32 cellular contexts compared by ENCODE assay signal in the genomic region with DNA sequence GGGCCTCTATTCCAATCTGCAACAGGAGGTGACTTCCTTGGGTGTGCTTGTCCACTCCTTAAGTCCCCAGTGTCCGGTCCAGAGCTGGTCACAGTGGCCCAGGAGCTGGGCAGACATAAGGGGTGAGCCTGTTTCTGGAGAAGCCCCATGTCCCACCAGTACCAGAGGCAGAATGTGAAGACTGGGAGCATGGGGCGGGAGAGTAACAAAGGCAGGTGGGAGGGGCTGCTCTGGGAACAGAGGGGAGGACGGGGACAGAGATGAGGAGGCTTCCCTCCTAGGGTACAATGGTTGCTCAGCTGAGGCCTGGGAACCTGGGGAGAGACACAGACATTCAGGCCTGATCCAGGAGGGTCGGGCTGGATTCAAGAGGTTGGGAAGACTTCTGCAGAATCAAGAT.
DNase-seq lines count a peak whose midpoint lies in the region; ATAC-seq, FAIRE-seq and TF ChIP-seq lines count a peak whose summit lies in the region.
"Had no signal": no experiment of that assay in that cellular context is flagged by ENCODE, and none has a peak within 500 bp of the region (broad histone marks: within the 10 kb centered on the region; RNA-seq: fewer than 3 reads in every experiment).

No MANE protein-coding gene starts in this region.

- no peak overlapping the region for H3K4me3 ChIP-seq in H1 (ENCODE audit: extremely low read depth in 1 of 4, insufficient read depth in 2 of 4, low read depth in 3 of 4, low read length in 4 of 4)
- H3K4me3 ChIP-seq: GM12878, sigmoid colon, upper lobe of right lung had no signal

- H4K20me1 ChIP-seq in H1 (replicated peaks in 1 of 2; ENCODE audit: control insufficient read depth in 1 of 2, insufficient read depth in 2 of 2, low read length in 2 of 2) = no peaks in the 10 kb centered on the region

- no peak overlapping the region; the same call in 1 of the 2 replicates for H2BK12ac ChIP-seq in H1 (ENCODE audit: low read depth, low read length)

- no peak overlapping the region for H3K23ac ChIP-seq in H1 (ENCODE audit: insufficient read length)

- H2AFZ ChIP-seq in H1 (ENCODE audit: low read length) = 0 out of 2 replicates have a peak overlapping the region, but pooled peaks have one; percentile 72

- H4K8ac ChIP-seq in H1 (ENCODE audit: extremely low read depth, insufficient read depth, low read length) = no peak overlapping the region

- no peak for TF ChIP-seq POLR2A in H1 (IDR thresholded peaks at IDR 0.05; ENCODE audit: control extremely low read depth in 1 of 2, low read depth in 2 of 2, low read length in 2 of 2)

- H3K79me1 ChIP-seq in H1 (ENCODE audit: low read depth, low read length) = no peaks in the 10 kb centered on the region

- H3K23me2 ChIP-seq in H1 (ENCODE audit: low read depth, low read length) = no peaks in the 10 kb centered on the region

- no peaks in the 10 kb centered on the region for H3K9me3 Mint-ChIP-seq in activated naive CD4-positive, alpha-beta T cell treated with anti-CD3 and anti-CD28 coated beads, Interleukin-2, amount 50 U/mL, for 72 hours
- H3K9me3 Mint-ChIP-seq in activated naive CD4-positive, alpha-beta T cell treated with anti-CD3 and anti-CD28 coated beads, Interleukin-2, amount 10 ng/mL, durations not matched to agents 7 days and 5 days = no peaks in the 10 kb centered on the region
- H3K9me3 Mint-ChIP-seq in activated CD8-positive, alpha-beta T cell treated with anti-CD3 and anti-CD28 coated beads for 36 hours = no peaks in the 10 kb centered on the region
- no peaks in the 10 kb centered on the region for H3K9me3 Mint-ChIP-seq in stimulated activated effector memory CD8-positive, alpha-beta T cell treated with anti-CD3 and anti-CD28 coated beads, Interleukin-12 subunit alpha, Interleukin-12 subunit beta, amount 100 ng/mL, for 72 hours
- H3K9me3 Mint-ChIP-seq: CD8-positive, alpha-beta memory T cell; naive B cell had no signal

- DNase-seq in activated naive CD4-positive, alpha-beta T cell treated with anti-CD3 and anti-CD28 coated beads, Interleukin-2, amount 50 U/mL, for 72 hours (ENCODE audit: low spot score in 2 of 2) = no peak
- DNase-seq in activated naive CD4-positive, alpha-beta T cell treated with anti-CD3 and anti-CD28 coated beads, Interleukin-2, amount 10 ng/mL, durations not matched to agents 7 days and 5 days = no peak
- no peak for DNase-seq in activated CD8-positive, alpha-beta T cell treated with anti-CD3 and anti-CD28 coated beads for 36 hours
- DNase-seq in H1 (ENCODE audit: low read depth in 1 of 2, low spot score in 2 of 2) = no peak
- DNase-seq in stimulated activated effector memory CD8-positive, alpha-beta T cell treated with anti-CD3 and anti-CD28 coated beads, Interleukin-12 subunit alpha, Interleukin-12 subunit beta, amount 100 ng/mL, for 72 hours (ENCODE audit: low spot score in 2 of 2) = no peak
- no peak for DNase-seq in DMS114 treated with DMSO at 0.1 percent for 48 hours (lab: John Stamatoyannopoulos, UW; ENCODE audit: unreplicated experiment)
- no peak for DNase-seq in T-helper 1 cell
- DNase-seq in OCI-M1 (lab: John Stamatoyannopoulos, UW) = no peak
- DNase-seq: activated CD8-positive, alpha-beta memory T cell treated with anti-CD3 and anti-CD28 coated beads, Interleukin-2, amount 50 U/mL, for 4 hours; activated effector memory CD4-positive, alpha-beta T cell treated with anti-CD3 and anti-CD28 coated beads, Interleukin-2, amount 50 U/mL, for 16 hours; amygdala; BE2C; brain microvascular endothelial cell; CD8-positive, alpha-beta memory T cell; cerebellar nuclear complex; DMS 273 treated with DMSO at 0.1 percent for 48 hours; EL; foreskin melanocyte; kidney glomerular epithelial cell; midbrain; naive B cell; NCI-H1417 treated with DMSO at 0.1 percent for 48 hours; NCI-H2081; NCI-H226; NCI-H69; SHP77 treated with DMSO at 0.1 percent for 48 hours; sigmoid colon; T1000; upper lobe of right lung had no signal

- TF ChIP-seq EP300 in H1 (IDR thresholded peaks at IDR 0.05; ENCODE audit: borderline replicate concordance in 1 of 2, low read depth in 2 of 2, low read length in 2 of 2) = no peak

- no peak overlapping the region for H3K18ac ChIP-seq in H1 (ENCODE audit: extremely low read depth, low read length)

- no peak overlapping the region for H3K4me3 Mint-ChIP-seq in activated naive CD4-positive, alpha-beta T cell treated with anti-CD3 and anti-CD28 coated beads, Interleukin-2, amount 10 ng/mL, durations not matched to agents 7 days and 5 days
- no peak overlapping the region for H3K4me3 Mint-ChIP-seq in activated CD8-positive, alpha-beta T cell treated with anti-CD3 and anti-CD28 coated beads for 36 hours
- H3K4me3 Mint-ChIP-seq in stimulated activated effector memory CD8-positive, alpha-beta T cell treated with anti-CD3 and anti-CD28 coated beads, Interleukin-12 subunit alpha, Interleukin-12 subunit beta, amount 100 ng/mL, for 72 hours = no peak overlapping the region
- H3K4me3 Mint-ChIP-seq: CD8-positive, alpha-beta memory T cell had no signal

- no peaks in the 10 kb centered on the region for H3K9me3 ChIP-seq in H1 (ENCODE audit: insufficient read depth in 2 of 2, low read depth in 1 of 2, low read length in 1 of 2)
- H3K9me3 ChIP-seq: BE2C, sigmoid colon, upper lobe of right lung had no signal

- no peak overlapping the region for H2BK120ac ChIP-seq in H1 (replicated peaks; ENCODE audit: low read depth, low read length)

- H4K5ac ChIP-seq in H1 (ENCODE audit: insufficient read length, low read depth, low read length) = no peak overlapping the region

- no peak for TF ChIP-seq RAD21 in H1 (IDR thresholded peaks at IDR 0.05 in 1 of 2, conservative IDR thresholded peaks at IDR 0.05 in 1 of 2; ENCODE audit: low read depth in 2 of 2, low read length in 2 of 2)

- no peak overlapping the region for H3K9ac ChIP-seq in H1 (replicated peaks in 1 of 4; ENCODE audit: extremely low read depth in 1 of 4, low read depth in 3 of 4, low read length in 3 of 4)

- no peak overlapping the region for H3K4ac ChIP-seq in H1 (replicated peaks; ENCODE audit: insufficient read length, low read depth, low read length)

- no peak overlapping the region for H4K91ac ChIP-seq in H1 (replicated peaks; ENCODE audit: insufficient read length, low read length)

- H2AK5ac ChIP-seq in H1 (ENCODE audit: low read depth, low read length) = no peak overlapping the region

- CTCF ChIA-PET in activated naive CD4-positive, alpha-beta T cell treated with anti-CD3 and anti-CD28 coated beads, Interleukin-2, amount 10 ng/mL, durations not matched to agents 7 days and 5 days (lab: Charles Lee) = no interaction called here
- CTCF ChIA-PET in activated CD8-positive, alpha-beta T cell treated with anti-CD3 and anti-CD28 coated beads for 36 hours (lab: Charles Lee) = interaction anchor here (1.8 to 2.0 kb wide), 2 partner anchors 10 to 15 kb away, joined by 3 to 11 read pairs; no protein-coding TSS in a partner anchor
- CTCF ChIA-PET in H1 (lab: Charles Lee; ENCODE audit: partially characterized antibody) = no interaction called here

- no peak for ATAC-seq in activated naive CD4-positive, alpha-beta T cell treated with anti-CD3 and anti-CD28 coated beads, Interleukin-2, amount 50 U/mL, for 72 hours
- peak; percentile 8 for ATAC-seq in activated CD8-positive, alpha-beta T cell treated with anti-CD3 and anti-CD28 coated beads for 36 hours
- no peak for ATAC-seq in stimulated activated effector memory CD8-positive, alpha-beta T cell treated with anti-CD3 and anti-CD28 coated beads, Interleukin-12 subunit alpha, Interleukin-12 subunit beta, amount 100 ng/mL, for 72 hours
- ATAC-seq: upper lobe of right lung had no signal

- peaks cover 0 to 8% (median 2%) of the 10 kb centered on the region in 4 experiments; a peak in 5 of 7 replicates for H3K4me1 ChIP-seq in H1 (replicated peaks in 1 of 4; ENCODE audit: control insufficient read depth in 3 of 4, insufficient read depth in 4 of 4, low read length in 3 of 4)
- H3K4me1 ChIP-seq: BE2C, sigmoid colon, upper lobe of right lung had no signal

- no peak overlapping the region for H3K56ac ChIP-seq in H1 (replicated peaks; ENCODE audit: insufficient read length, low read depth, low read length)

- H3K4me2 ChIP-seq in H1 (ENCODE audit: insufficient read depth in 1 of 2, low read depth in 2 of 2, low read length in 2 of 2) = no peak overlapping the region

- no peak overlapping the region for H3K14ac ChIP-seq in H1 (ENCODE audit: insufficient read length)

- TF ChIP-seq CTCF in activated CD8-positive, alpha-beta T cell treated with anti-CD3 and anti-CD28 coated beads for 36 hours (IDR thresholded peaks at IDR 0.05) = no peak
- TF ChIP-seq CTCF in H1 (IDR thresholded peaks at IDR 0.05; ENCODE audit: control extremely low read depth in 1 of 3, insufficient read depth in 1 of 3, low read depth in 1 of 3, low read length in 3 of 3) = no peak

- no peak overlapping the region for H2BK5ac ChIP-seq in H1 (ENCODE audit: low read depth, low read length)

- no peak overlapping the region for H2BK15ac ChIP-seq in H1 (ENCODE audit: low read length)

- H3K4me1 Mint-ChIP-seq in activated naive CD4-positive, alpha-beta T cell treated with anti-CD3 and anti-CD28 coated beads, Interleukin-2, amount 10 ng/mL, durations not matched to agents 7 days and 5 days = peaks cover 13% of the 10 kb centered on the region
- peaks cover 22% of the 10 kb centered on the region for H3K4me1 Mint-ChIP-seq in activated CD8-positive, alpha-beta T cell treated with anti-CD3 and anti-CD28 coated beads for 36 hours (ENCODE audit: low read depth)
- peaks cover 4% of the 10 kb centered on the region for H3K4me1 Mint-ChIP-seq in stimulated activated effector memory CD8-positive, alpha-beta T cell treated with anti-CD3 and anti-CD28 coated beads, Interleukin-12 subunit alpha, Interleukin-12 subunit beta, amount 100 ng/mL, for 72 hours
- H3K4me1 Mint-ChIP-seq: CD8-positive, alpha-beta memory T cell had no signal

- POLR2A ChIA-PET in activated CD8-positive, alpha-beta T cell treated with anti-CD3 and anti-CD28 coated beads for 36 hours (lab: Charles Lee) = interaction anchor here (2.0 kb wide), 2 partner anchors 10 to 32 kb away, joined by 6 to 12 read pairs; no protein-coding TSS in a partner anchor
- POLR2A ChIA-PET in H1 (lab: Charles Lee; ENCODE audit: partially characterized antibody) = interaction anchor here (0.8 kb wide), 1 partner anchor 323 kb away, joined by 3 read pairs; the partner anchor contains the start of gene TNRC6C

- 90% methylated on average over 3 of the region's 4 CpGs; no CpG with 5 or more reads in 1 of the 2 experiments for WGBS in H1 (ENCODE audit: extremely low coverage in 1 of 2, insufficient coverage in 1 of 2, insufficient read length in 1 of 2, insufficient replicate concordance in 2 of 2, low coverage in 1 of 2, low lambda C conversion rate in 2 of 2, missing lambda C conversion rate in 1 of 2), 2 experiments

- H2BK20ac ChIP-seq in H1 (ENCODE audit: low read length) = no peak overlapping the region

- intact Hi-C loops in activated CD8-positive, alpha-beta T cell treated with anti-CD3 and anti-CD28 coated beads for 36 hours (cut with micrococcal nuclease) = no loop called here

- H3K27me3 Mint-ChIP-seq in activated naive CD4-positive, alpha-beta T cell treated with anti-CD3 and anti-CD28 coated beads, Interleukin-2, amount 10 ng/mL, durations not matched to agents 7 days and 5 days = peaks cover 48% of the 10 kb centered on the region
- H3K27me3 Mint-ChIP-seq in activated CD8-positive, alpha-beta T cell treated with anti-CD3 and anti-CD28 coated beads for 36 hours = peaks cover 4% of the 10 kb centered on the region

- H3K27ac ChIP-seq in H1 (ENCODE audit: low read depth, low read length) = no peak overlapping the region
- H3K27ac ChIP-seq: brain microvascular endothelial cell, sigmoid colon, upper lobe of right lung had no signal

- H3K79me2 ChIP-seq in H1 (ENCODE audit: control insufficient read depth in 1 of 2, insufficient read depth in 2 of 2, low read length in 2 of 2) = no peaks in the 10 kb centered on the region

- no peaks in the 10 kb centered on the region for H3K36me3 ChIP-seq in H1 (ENCODE audit: control insufficient read depth in 2 of 4, insufficient read depth in 4 of 4, low read length in 3 of 4)
- H3K36me3 ChIP-seq: BE2C, brain microvascular endothelial cell, sigmoid colon, upper lobe of right lung had no signal

- no peak for FAIRE-seq in H1 (lab: Jason Lieb, UNC)
- FAIRE-seq: H54, RCC 7860 had no signal

- peaks cover 0 to under 1% (median 0%) of the 10 kb centered on the region in 4 experiments; a peak in 1 of 7 replicates for H3K27me3 ChIP-seq in H1 (replicated peaks in 1 of 4; ENCODE audit: control insufficient read depth in 3 of 4, extremely low read depth in 1 of 4, insufficient read depth in 3 of 4, low read length in 3 of 4)

- no peaks in the 10 kb centered on the region for H3K36me3 Mint-ChIP-seq in activated naive CD4-positive, alpha-beta T cell treated with anti-CD3 and anti-CD28 coated beads, Interleukin-2, amount 50 U/mL, for 72 hours
- no peaks in the 10 kb centered on the region for H3K36me3 Mint-ChIP-seq in activated naive CD4-positive, alpha-beta T cell treated with anti-CD3 and anti-CD28 coated beads, Interleukin-2, amount 10 ng/mL, durations not matched to agents 7 days and 5 days
- no peaks in the 10 kb centered on the region for H3K36me3 Mint-ChIP-seq in activated CD8-positive, alpha-beta T cell treated with anti-CD3 and anti-CD28 coated beads for 36 hours (ENCODE audit: low read depth)
- H3K36me3 Mint-ChIP-seq in stimulated activated effector memory CD8-positive, alpha-beta T cell treated with anti-CD3 and anti-CD28 coated beads, Interleukin-12 subunit alpha, Interleukin-12 subunit beta, amount 100 ng/mL, for 72 hours = no peaks in the 10 kb centered on the region
- H3K36me3 Mint-ChIP-seq: naive B cell had no signal

- H3K27ac Mint-ChIP-seq in activated naive CD4-positive, alpha-beta T cell treated with anti-CD3 and anti-CD28 coated beads, Interleukin-2, amount 50 U/mL, for 72 hours = peak overlapping the region; percentile 74 to 82
- H3K27ac Mint-ChIP-seq in activated naive CD4-positive, alpha-beta T cell treated with anti-CD3 and anti-CD28 coated beads, Interleukin-2, amount 10 ng/mL, durations not matched to agents 7 days and 5 days = no peak overlapping the region
- H3K27ac Mint-ChIP-seq in activated CD8-positive, alpha-beta T cell treated with anti-CD3 and anti-CD28 coated beads for 36 hours = peak overlapping the region; percentile 92
- peak overlapping the region; percentile 57 for H3K27ac Mint-ChIP-seq in stimulated activated effector memory CD8-positive, alpha-beta T cell treated with anti-CD3 and anti-CD28 coated beads, Interleukin-12 subunit alpha, Interleukin-12 subunit beta, amount 100 ng/mL, for 72 hours
